ENCODE assay signal across 8 cellular contexts in the genomic region with DNA sequence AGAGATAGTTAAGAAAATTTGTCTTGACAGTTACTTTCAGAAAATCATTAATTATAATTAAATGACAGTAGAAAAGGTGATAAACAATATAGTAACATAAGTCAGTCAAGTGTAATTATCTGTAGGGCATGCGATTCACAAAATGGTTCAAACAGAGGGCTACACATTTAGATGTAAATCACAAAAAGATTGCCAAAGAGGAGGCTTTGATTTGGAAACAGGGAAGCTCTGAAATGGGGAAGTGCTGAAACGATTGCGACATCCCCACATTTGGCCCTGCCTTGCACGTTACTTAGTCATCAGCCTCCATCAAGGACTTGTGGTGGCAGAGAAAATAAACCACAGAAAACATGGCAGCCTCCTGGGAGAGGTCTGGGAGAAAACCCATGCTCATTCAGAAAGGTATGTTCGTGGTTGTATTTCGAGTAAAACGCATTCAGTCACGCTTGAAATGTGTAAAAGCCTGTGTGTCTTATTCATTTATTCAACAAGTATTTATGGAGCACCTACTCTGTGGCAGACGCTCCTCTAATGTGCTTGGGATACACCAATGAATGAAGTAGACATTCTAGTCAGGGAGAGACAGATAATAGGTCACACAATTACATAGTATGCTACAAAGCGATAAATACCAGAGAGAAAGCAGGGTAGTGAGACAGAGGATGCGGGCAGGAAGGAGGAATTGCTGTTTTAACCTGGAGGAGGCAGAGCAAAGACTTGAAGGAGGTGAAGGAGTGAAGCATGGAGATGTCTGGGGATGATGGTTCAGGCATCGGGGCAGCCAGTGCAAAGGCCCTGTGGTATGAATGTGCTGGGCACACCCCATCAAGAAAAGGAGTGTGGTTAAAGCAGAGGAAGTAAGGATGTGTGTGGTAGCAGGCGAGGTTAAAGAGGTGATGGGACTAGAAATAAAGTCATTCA. TPM values are rescaled to one million over a fixed set of nuclear protein-coding genes. Genes with fewer than 3 reads are reported as not detected.
DNase-seq lines count a peak whose midpoint lies in the region; ATAC-seq and TF ChIP-seq lines count a peak whose summit lies in the region.

No MANE protein-coding gene starts in this region.

- H3K36me3 Mint-ChIP-seq in activated CD4-positive, alpha-beta T cell treated with anti-CD3 and anti-CD28 coated beads for 36 hours (ENCODE audit: low read depth), result peaks cover 4% of the 10 kb centered on the region

- H3K4me3 ChIP-seq in Jurkat, Clone E6-1 (ENCODE audit: low read length), result no peak overlapping the region
- H3K4me3 ChIP-seq in gastrocnemius medialis, result no peak overlapping the region

- no peak for TF ChIP-seq POLR2A in gastrocnemius medialis (IDR thresholded peaks at IDR 0.05)

- peaks cover 4% of the 10 kb centered on the region for H3K9me3 Mint-ChIP-seq in activated CD4-positive, alpha-beta T cell treated with anti-CD3 and anti-CD28 coated beads for 36 hours (ENCODE audit: low read depth)

- no peaks in the 10 kb centered on the region for H3K4me1 ChIP-seq in gastrocnemius medialis

- peak overlapping the region; percentile 48 for H3K27ac Mint-ChIP-seq in activated CD4-positive, alpha-beta T cell treated with anti-CD3 and anti-CD28 coated beads for 36 hours

- no peaks in the 10 kb centered on the region for H3K36me3 ChIP-seq in gastrocnemius medialis

- no peak for TF ChIP-seq CTCF in gastrocnemius medialis (IDR thresholded peaks at IDR 0.05 in 4 of 5, conservative IDR thresholded peaks at IDR 0.05 in 1 of 5)

- peaks cover 0 to 12% (median 6%) of the 10 kb centered on the region in 3 donors for H3K27me3 ChIP-seq in gastrocnemius medialis

- H3K27ac ChIP-seq in gastrocnemius medialis, result no peak overlapping the region

- in situ Hi-C loops in gastrocnemius medialis (cut with MboI; ENCODE audit: low sequenced_read_pairs in 4 of 4), result no loop called here

- CTCF ChIA-PET in activated CD4-positive, alpha-beta T cell treated with anti-CD3 and anti-CD28 coated beads for 36 hours (lab: Charles Lee), result interaction anchor here (0.6 to 1.6 kb wide), 2 partner anchors 12 to 13 kb away, joined by 3 to 4 read pairs; no protein-coding TSS in a partner anchor

- intact Hi-C loops in activated CD4-positive, alpha-beta T cell treated with anti-CD3 and anti-CD28 coated beads for 36 hours (cut with DNase I, micrococcal nuclease), result no loop called here
- intact Hi-C loops in Right ventricle myocardium inferior (cut with DNase I) (no loop called here), gastrocnemius medialis (cut with DNase I; ENCODE audit: low total_unique reads) (no loop called here)

- no peak overlapping the region for H3K4me3 Mint-ChIP-seq in activated CD4-positive, alpha-beta T cell treated with anti-CD3 and anti-CD28 coated beads for 36 hours

- peak; percentile 59 for ATAC-seq in activated CD4-positive, alpha-beta T cell treated with anti-CD3 and anti-CD28 coated beads for 36 hours
- ATAC-seq in Right ventricle myocardium inferior, result peak; percentile 63
- peak in 1 of 2 donors; percentile 64 for ATAC-seq in gastrocnemius medialis

- H3K27me3 Mint-ChIP-seq in activated CD4-positive, alpha-beta T cell treated with anti-CD3 and anti-CD28 coated beads for 36 hours, result peaks cover 12% of the 10 kb centered on the region

- H3K4me1 Mint-ChIP-seq in activated CD4-positive, alpha-beta T cell treated with anti-CD3 and anti-CD28 coated beads for 36 hours, result peaks cover 36% of the 10 kb centered on the region

- peak; percentile 58 for DNase-seq in activated CD4-positive, alpha-beta T cell treated with anti-CD3 and anti-CD28 coated beads for 36 hours
- no peak for DNase-seq in activated CD4-positive, alpha-beta T cell treated with anti-CD3 and anti-CD28 coated beads for 4 hours
- DNase-seq in H4 (ENCODE audit: low spot score), result peak; percentile 99
- peak; percentile 62 for DNase-seq in Jurkat, Clone E6-1 (ENCODE audit: low read depth, low spot score)
- DNase-seq in T1000 (lab: John Stamatoyannopoulos, UW), result peak; percentile 80
- DNase-seq in Right ventricle myocardium inferior (ENCODE audit: missing footprints), result peak; percentile 90
- peak; percentile 35 to 67 for DNase-seq in gastrocnemius medialis
- no peak for DNase-seq in NCI-H1092 treated with DMSO at 0.1 percent for 48 hours (lab: John Stamatoyannopoulos, UW)

- H3K9me3 ChIP-seq in gastrocnemius medialis, result no peaks in the 10 kb centered on the region

- POLR2A ChIA-PET in activated CD4-positive, alpha-beta T cell treated with anti-CD3 and anti-CD28 coated beads for 36 hours (lab: Charles Lee), result no interaction called here

RNA-seq across cellular contexts. Expression of a gene that starts 7.8 kb away (rescaled TPM):
- 1 to 10 TPM; 3.2 to 4.4 TPM for total RNA-seq in activated CD4-positive, alpha-beta T cell treated with anti-CD3 and anti-CD28 coated beads for 36 hours
- total RNA-seq in H4 (2014; rRNA removed; shearing (Covaris generic)), result 5.2 and 8.3 TPM in 2 replicates
- polyA plus RNA-seq in Jurkat, Clone E6-1 (2012; ENCODE audit: insufficient read depth, insufficient read length), result not detected
- total RNA-seq in Right ventricle myocardium inferior (4.7 TPM), gastrocnemius medialis (1 to 10 TPM; 1.5 to 8.7 (median 4.3) TPM)

Comparison
In these comparisons a context has a peak if more than half of its experiments do, and no peak if none do; other contexts are left out.
1. DNase-seq: peak in activated CD4-positive, alpha-beta T cell treated with anti-CD3 and anti-CD28 coated beads for 36 hours (single experiment), H4 (single experiment), Jurkat, Clone E6-1 (single experiment), T1000 (single experiment), Right ventricle myocardium inferior (single experiment) and gastrocnemius medialis (2 of 2); none in activated CD4-positive, alpha-beta T cell treated with anti-CD3 and anti-CD28 coated beads for 4 hours (0 of 2) and NCI-H1092 treated with DMSO at 0.1 percent for 48 hours (single experiment).